Comparison of ENCODE assay signal across 19 cellular contexts in genomic region chr2:12389354-12390045, GRCh38.
DNase-seq lines count a peak whose midpoint lies in the region; FAIRE-seq lines count a peak whose summit lies in the region.
"Had no signal": no experiment of that assay in that cellular context is flagged by ENCODE, and none has a peak within 500 bp of the region (broad histone marks: within the 10 kb centered on the region; RNA-seq: fewer than 3 reads in every experiment).

No MANE protein-coding gene starts in this region.

- H4K8ac ChIP-seq in mesenchymal stem cell (ENCODE audit: low read length): no peak overlapping the region

- no peak overlapping the region for H2BK15ac ChIP-seq in mesenchymal stem cell (ENCODE audit: low read depth, poor library complexity, severe bottlenecking)

- no peaks in the 10 kb centered on the region for H3K79me1 ChIP-seq in mesenchymal stem cell (replicated peaks; ENCODE audit: low read length, poor library complexity, severe bottlenecking)

- H2BK120ac ChIP-seq in mesenchymal stem cell (ENCODE audit: low read depth, low read length): no peak overlapping the region

- H2AK5ac ChIP-seq in mesenchymal stem cell (ENCODE audit: low read length, severe bottlenecking): no peak overlapping the region

- H3K23ac ChIP-seq in mesenchymal stem cell (ENCODE audit: low read length in 2 of 2): no peak overlapping the region

- no peaks in the 10 kb centered on the region for H3K4me1 ChIP-seq in mesenchymal stem cell (ENCODE audit: control insufficient read depth, insufficient read depth, low read depth, low read length)
- H3K4me1 ChIP-seq: breast epithelium, psoas muscle had no signal

- no peak overlapping the region for H3K14ac ChIP-seq in mesenchymal stem cell (ENCODE audit: low read length in 2 of 2)

- no peak overlapping the region for H3K27ac ChIP-seq in mesenchymal stem cell (ENCODE audit: low read length, poor library complexity, severe bottlenecking)
- H3K27ac ChIP-seq: breast epithelium, dorsolateral prefrontal cortex, psoas muscle had no signal

- peak overlapping the region in 1 of 2 experiments; percentile 24 for H3K4me3 ChIP-seq in mesenchymal stem cell (ENCODE audit: insufficient read depth in 1 of 2, low read depth in 1 of 2, low read length in 2 of 2)
- H3K4me3 ChIP-seq: breast epithelium, dorsolateral prefrontal cortex, psoas muscle had no signal

- peak; percentile 10 for FAIRE-seq in colon (lab: Jason Lieb, UNC)

- H4K91ac ChIP-seq in mesenchymal stem cell (ENCODE audit: low read length): no peak overlapping the region

- no peak overlapping the region for H3K18ac ChIP-seq in mesenchymal stem cell (ENCODE audit: low read depth in 1 of 2, low read length in 2 of 2)

- no peak overlapping the region for H2AFZ ChIP-seq in mesenchymal stem cell (ENCODE audit: low read depth, low read length)

- no peaks in the 10 kb centered on the region for H3K9me3 ChIP-seq in mesenchymal stem cell (ENCODE audit: control insufficient read depth, low read length)
- H3K9me3 ChIP-seq: breast epithelium, psoas muscle had no signal

- H2BK5ac ChIP-seq in mesenchymal stem cell (ENCODE audit: low read depth, low read length, poor library complexity, severe bottlenecking): no peak overlapping the region

- no peak overlapping the region for H3K4me2 ChIP-seq in mesenchymal stem cell (ENCODE audit: low read length, poor library complexity, severe bottlenecking)

- peak overlapping the region; percentile 6 for H3K9ac ChIP-seq in mesenchymal stem cell (ENCODE audit: low read length)

- 77% methylated on average over 8 of the region's 9 CpGs for WGBS in mesenchymal stem cell

- no peaks in the 10 kb centered on the region for H3K36me3 ChIP-seq in mesenchymal stem cell (ENCODE audit: control insufficient read depth in 1 of 2, insufficient read depth in 2 of 2, low read depth in 1 of 2, low read length in 2 of 2)
- H3K36me3 ChIP-seq: breast epithelium had no signal

- no peak overlapping the region for H2BK12ac ChIP-seq in mesenchymal stem cell (ENCODE audit: low read length in 2 of 2)

- DNase-seq in AG08395 (ENCODE audit: low spot score): peak; percentile 54
- DNase-seq in M059J (ENCODE audit: low read depth): peak; percentile 65
- no peak for DNase-seq in mesenchymal stem cell
- DNase-seq in NCI-H2029 (lab: John Stamatoyannopoulos, UW): no peak
- no peak for DNase-seq in SKM-1 (lab: John Stamatoyannopoulos, UW; ENCODE audit: unreplicated experiment)
- DNase-seq in NCI-H226: no peak
- DNase-seq in superior temporal gyrus (ENCODE audit: extremely low spot score): no peak
- DNase-seq: activated CD4-positive, alpha-beta T cell treated with anti-CD3 and anti-CD28 coated beads for 4 hours; activated CD8-positive, alpha-beta memory T cell treated with anti-CD3 and anti-CD28 coated beads, Interleukin-2, amount 10 ng/mL, durations not matched to agents 7 days and 5 days; activated naive CD8-positive, alpha-beta T cell treated with anti-CD3 and anti-CD28 coated beads for 36 hours; DMS53; dorsolateral prefrontal cortex; erythroblast; islet precursor cell; MV-4-11; NCI-H187; psoas muscle had no signal

- no peaks in the 10 kb centered on the region for H3K27me3 ChIP-seq in mesenchymal stem cell (ENCODE audit: control insufficient read depth in 1 of 2, insufficient read depth in 1 of 2, low read length in 2 of 2)
- H3K27me3 ChIP-seq: breast epithelium, dorsolateral prefrontal cortex had no signal

- H3K4ac ChIP-seq in mesenchymal stem cell (ENCODE audit: low read depth in 1 of 2, low read length in 2 of 2): peak overlapping the region in 1 of 2 experiments; percentile 28

Comparison
In these comparisons a context has a peak if more than half of its experiments do, and no peak if none do; other contexts are left out.
1. DNase-seq: peak in AG08395 (single experiment) and M059J (single experiment); none in mesenchymal stem cell (single experiment), NCI-H2029 (single experiment), SKM-1 (single experiment), NCI-H226 (single experiment) and superior temporal gyrus (single experiment).